Comparison of ENCODE assay signal across 23 cellular contexts in the genomic region with DNA sequence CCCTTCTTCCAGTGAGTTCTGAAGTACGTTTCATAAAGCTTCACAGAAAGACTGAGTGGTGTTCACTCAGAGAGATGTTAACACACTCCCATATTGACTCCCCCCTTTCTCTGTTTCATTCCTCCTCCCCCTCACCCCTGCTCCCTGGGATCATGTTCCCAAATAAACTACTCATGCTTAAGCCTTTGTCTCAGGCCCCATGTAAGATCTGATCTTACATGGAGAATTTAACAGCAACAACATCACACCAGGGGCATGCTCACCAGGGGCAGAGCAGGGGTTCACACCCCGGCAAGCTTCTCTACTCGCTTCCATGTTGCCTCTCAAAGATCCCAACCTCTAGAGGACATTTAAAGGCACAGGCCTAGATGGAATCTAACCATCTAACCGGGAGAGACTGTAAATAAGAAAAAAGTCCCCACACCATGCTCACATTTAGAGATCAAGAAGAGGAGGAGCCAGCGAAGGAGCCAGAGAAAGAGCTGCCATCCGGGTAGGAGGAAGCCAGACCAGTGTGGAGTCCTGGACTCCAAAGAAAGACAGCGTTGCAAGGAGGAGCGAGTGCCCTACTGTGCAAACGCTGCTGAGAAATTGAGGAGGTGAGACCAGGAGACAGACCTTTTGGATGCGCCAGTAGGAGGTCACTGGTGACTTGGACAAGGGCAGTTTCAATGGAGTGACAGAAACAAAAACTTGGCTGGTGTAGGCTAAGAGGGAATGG.
"Had no signal": no experiment of that assay in that cellular context is flagged by ENCODE, and none has a peak within 500 bp of the region (broad histone marks: within the 10 kb centered on the region; RNA-seq: fewer than 3 reads in every experiment).

No MANE protein-coding gene starts in this region.

- H3K4me3 Mint-ChIP-seq: activated B cell treated with CpG ODN at 0.5 μM for 24 hours; activated CD4-positive, alpha-beta memory T cell treated with anti-CD3 and anti-CD28 coated beads for 36 hours; activated naive CD4-positive, alpha-beta T cell treated with anti-CD3 and anti-CD28 coated beads for 36 hours; activated naive CD8-positive, alpha-beta T cell treated with anti-CD3 and anti-CD28 coated beads, Interleukin-2, amount 50 U/mL, for 24 hours; brain; natural killer cell; T-cell had no signal

- H2AFZ ChIP-seq: parathyroid adenoma had no signal

- H3K9me3 ChIP-seq: neutrophil, tibial artery had no signal

- H3K4me3 ChIP-seq: tibial artery had no signal

- H3K9me3 Mint-ChIP-seq: activated B cell treated with CpG ODN at 0.5 μM for 24 hours; activated CD4-positive, alpha-beta memory T cell treated with anti-CD3 and anti-CD28 coated beads for 36 hours; activated naive CD4-positive, alpha-beta T cell treated with anti-CD3 and anti-CD28 coated beads for 36 hours; activated naive CD8-positive, alpha-beta T cell treated with anti-CD3 and anti-CD28 coated beads, Interleukin-2, amount 50 U/mL, for 24 hours; activated T-helper 2 cell treated with anti-CD3 and anti-CD28 coated beads, Interferon-gamma antibody, Interleukin-2, Interleukin-4, amounts not matched to agents 10 μg/mL and 5 μg/mL and 100 μg/mL, durations not matched to agents 14 hours and 24 hours and 36 hours; brain; natural killer cell; T-cell had no signal

- H3K36me3 Mint-ChIP-seq: activated CD4-positive, alpha-beta memory T cell treated with anti-CD3 and anti-CD28 coated beads for 36 hours; brain; natural killer cell had no signal

- H3K27me3 ChIP-seq: neutrophil, tibial artery had no signal

- ATAC-seq: activated naive CD8-positive, alpha-beta T cell treated with anti-CD3 and anti-CD28 coated beads, Interleukin-2, amount 50 U/mL, for 24 hours; left ventricle myocardium superior; natural killer cell; sciatic nerve; T-cell had no signal

- H3K36me3 ChIP-seq: neutrophil, tibial artery had no signal

- H3K27me3 Mint-ChIP-seq: activated B cell treated with CpG ODN at 0.5 μM for 24 hours; activated CD4-positive, alpha-beta memory T cell treated with anti-CD3 and anti-CD28 coated beads for 36 hours; activated naive CD8-positive, alpha-beta T cell treated with anti-CD3 and anti-CD28 coated beads, Interleukin-2, amount 50 U/mL, for 24 hours; brain; T-cell had no signal

- DNase-seq: activated B cell treated with CpG ODN at 0.5 μM for 24 hours; activated CD4-positive, alpha-beta memory T cell treated with anti-CD3 and anti-CD28 coated beads for 36 hours; activated CD4-positive, alpha-beta T cell treated with anti-CD3 and anti-CD28 coated beads for 4 hours; activated naive CD4-positive, alpha-beta T cell treated with anti-CD3 and anti-CD28 coated beads for 36 hours; activated naive CD8-positive, alpha-beta T cell treated with anti-CD3 and anti-CD28 coated beads, Interleukin-2, amount 50 U/mL, for 24 hours; activated T-cell treated with anti-CD3 and anti-CD28 coated beads for 4 hours; anterior cingulate cortex; central memory CD4-positive, alpha-beta T cell; cortex of kidney; left ventricle myocardium superior; natural killer cell; stimulated activated CD4-positive, alpha-beta T cell treated with anti-CD3 and anti-CD28 coated beads, Interleukin-4, amount 100 ng/mL, for 4 hours; stimulated activated naive CD4-positive, alpha-beta T cell; substantia nigra; T-cell had no signal

- FAIRE-seq: frontal cortex, kidney had no signal

- H3K4me1 ChIP-seq: parathyroid adenoma had no signal

- H3K79me2 ChIP-seq: parathyroid adenoma had no signal

- H3K27ac Mint-ChIP-seq: activated B cell treated with CpG ODN at 0.5 μM for 24 hours; activated CD4-positive, alpha-beta memory T cell treated with anti-CD3 and anti-CD28 coated beads for 36 hours; activated naive CD4-positive, alpha-beta T cell treated with anti-CD3 and anti-CD28 coated beads for 36 hours; activated naive CD8-positive, alpha-beta T cell treated with anti-CD3 and anti-CD28 coated beads, Interleukin-2, amount 50 U/mL, for 24 hours; activated T-helper 2 cell treated with anti-CD3 and anti-CD28 coated beads, Interferon-gamma antibody, Interleukin-2, Interleukin-4, amounts not matched to agents 10 μg/mL and 5 μg/mL and 100 μg/mL, durations not matched to agents 14 hours and 24 hours and 36 hours; natural killer cell; T-cell had no signal

- H3K27ac ChIP-seq: neutrophil, parathyroid adenoma, tibial artery had no signal

- H3K9ac ChIP-seq: parathyroid adenoma had no signal
